In genomic region chr3:139222100-139222657, GRCh38 we compare ENCODE assay signal across 1 cellular context.
TF ChIP-seq lines count a peak whose summit lies in the region.

No MANE protein-coding gene starts in this region.

TF ChIP-seq in K562, 482 proteins besides CTCF, POLR2A, EP300 and RAD21 (continued from another document):
- TF ChIP-seq MGA (IDR thresholded peaks at IDR 0.05) (no peak), HEY1 (CRISPR knock-in tag; IDR thresholded peaks at IDR 0.05; ENCODE audit: borderline replicate concordance) (no peak), ZNF143 (CRISPR knock-in tag; IDR thresholded peaks at IDR 0.05) (no peak), YBX1 (IDR thresholded peaks at IDR 0.05) (no peak), EGR1 (conservative IDR thresholded peaks at IDR 0.05) (no peak), ETV6 (IDR thresholded peaks at IDR 0.05; ENCODE audit: borderline replicate concordance in 1 of 2, low read depth in 2 of 2, low read length in 1 of 2) (no peak), ETV6 (CRISPR knock-in tag; IDR thresholded peaks at IDR 0.05; ENCODE audit: borderline replicate concordance) (no peak), RFX7 (CRISPR knock-in tag; IDR thresholded peaks at IDR 0.05) (no peak), L3MBTL2 (IDR thresholded peaks at IDR 0.05) (peak; percentile 15; the same call in 1 of the 2 replicates), ZNF436 (CRISPR knock-in tag; IDR thresholded peaks at IDR 0.05) (no peak), ZBTB7A (IDR thresholded peaks at IDR 0.05; ENCODE audit: borderline replicate concordance, control insufficient read depth, low read depth, low read length) (peak; percentile 48), SFPQ (IDR thresholded peaks at IDR 0.05; ENCODE audit: low read depth, low read length) (no peak), RBM17 (IDR thresholded peaks at IDR 0.05; ENCODE audit: borderline replicate concordance, low read depth, low read length) (no peak), MYC (IDR thresholded peaks at IDR 0.05; ENCODE audit: low read depth, low read length) (no peak), MYC (CRISPR knock-in tag; IDR thresholded peaks at IDR 0.05; ENCODE audit: borderline replicate concordance, low read depth) (no peak), GABPB1 (CRISPR knock-in tag; IDR thresholded peaks at IDR 0.05) (0 out of 2 replicates have a peak, but pooled peaks have one; percentile 34), ZMIZ1 (IDR thresholded peaks at IDR 0.05; ENCODE audit: low read depth in 2 of 2, low read length in 2 of 2) (peak in 1 of 2 experiments; percentile 96; a peak in 2 of 4 replicates), STAT6 (CRISPR knock-in tag; IDR thresholded peaks at IDR 0.05) (no peak), TRIM25 (IDR thresholded peaks at IDR 0.05; ENCODE audit: borderline replicate concordance) (no peak), ZNF146 (CRISPR knock-in tag; IDR thresholded peaks at IDR 0.05; ENCODE audit: unreplicated experiment) (no peak), SNRNP70 (optimal IDR thresholded peaks at IDR 0.05; ENCODE audit: low read depth, low read length) (no peak), DPF2 (IDR thresholded peaks at IDR 0.05) (peak; percentile 96), ZNF41 (CRISPR knock-in tag; conservative IDR thresholded peaks at IDR 0.05) (no peak), ZNF639 (CRISPR knock-in tag; conservative IDR thresholded peaks at IDR 0.05 in 1 of 2, IDR thresholded peaks at IDR 0.05 in 1 of 2) (peak in 1 of 2 experiments; percentile 80; a peak in 2 of 4 replicates), FUS (optimal IDR thresholded peaks at IDR 0.05; ENCODE audit: low read depth, low read length) (no peak), IRF2 (CRISPR knock-in tag; IDR thresholded peaks at IDR 0.05) (no peak)
TF ChIP-seq in K562: peak in this region for 134.
